1 cellular context compared by ENCODE assay signal in genomic region chr15:42578984-42579537, GRCh38.
TF ChIP-seq lines count a peak whose summit lies in the region.

No MANE protein-coding gene starts in this region.

TF ChIP-seq in K562, 482 proteins besides CTCF, POLR2A, EP300 and RAD21:
- TF ChIP-seq SNRNP70 (optimal IDR thresholded peaks at IDR 0.05; ENCODE audit: low read depth, low read length) (no peak), CBX3 (IDR thresholded peaks at IDR 0.05; ENCODE audit: borderline replicate concordance in 1 of 2, low read length in 2 of 2) (peak in 1 of 2 experiments; percentile 72; a peak in 1 of 3 replicates), RBFOX2 (IDR thresholded peaks at IDR 0.05; ENCODE audit: low read depth, low read length) (no peak)
- TF ChIP-seq, protein P1, sequence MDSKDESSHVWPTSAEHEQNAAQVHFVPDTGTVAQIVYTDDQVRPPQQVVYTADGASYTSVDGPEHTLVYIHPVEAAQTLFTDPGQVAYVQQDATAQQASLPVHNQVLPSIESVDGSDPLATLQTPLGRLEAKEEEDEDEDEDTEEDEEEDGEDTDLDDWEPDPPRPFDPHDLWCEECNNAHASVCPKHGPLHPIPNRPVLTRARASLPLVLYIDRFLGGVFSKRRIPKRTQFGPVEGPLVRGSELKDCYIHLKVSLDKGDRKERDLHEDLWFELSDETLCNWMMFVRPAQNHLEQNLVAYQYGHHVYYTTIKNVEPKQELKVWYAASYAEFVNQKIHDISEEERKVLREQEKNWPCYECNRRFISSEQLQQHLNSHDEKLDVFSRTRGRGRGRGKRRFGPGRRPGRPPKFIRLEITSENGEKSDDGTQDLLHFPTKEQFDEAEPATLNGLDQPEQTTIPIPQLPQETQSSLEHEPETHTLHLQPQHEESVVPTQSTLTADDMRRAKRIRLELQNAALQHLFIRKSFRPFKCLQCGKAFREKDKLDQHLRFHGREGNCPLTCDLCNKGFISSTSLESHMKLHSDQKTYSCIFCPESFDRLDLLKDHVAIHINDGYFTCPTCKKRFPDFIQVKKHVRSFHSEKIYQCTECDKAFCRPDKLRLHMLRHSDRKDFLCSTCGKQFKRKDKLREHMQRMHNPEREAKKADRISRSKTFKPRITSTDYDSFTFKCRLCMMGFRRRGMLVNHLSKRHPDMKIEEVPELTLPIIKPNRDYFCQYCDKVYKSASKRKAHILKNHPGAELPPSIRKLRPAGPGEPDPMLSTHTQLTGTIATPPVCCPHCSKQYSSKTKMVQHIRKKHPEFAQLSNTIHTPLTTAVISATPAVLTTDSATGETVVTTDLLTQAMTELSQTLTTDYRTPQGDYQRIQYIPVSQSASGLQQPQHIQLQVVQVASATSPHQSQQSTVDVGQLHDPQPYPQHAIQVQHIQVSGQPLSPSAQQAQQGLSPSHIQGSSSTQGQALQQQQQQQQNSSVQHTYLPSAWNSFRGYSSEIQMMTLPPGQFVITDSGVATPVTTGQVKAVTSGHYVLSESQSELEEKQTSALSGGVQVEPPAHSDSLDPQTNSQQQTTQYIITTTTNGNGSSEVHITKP (IDR thresholded peaks at IDR 0.05; ENCODE audit: partially characterized antibody): peak; percentile 67
